ENCODE assay signal across 1 cellular context in the genomic region with DNA sequence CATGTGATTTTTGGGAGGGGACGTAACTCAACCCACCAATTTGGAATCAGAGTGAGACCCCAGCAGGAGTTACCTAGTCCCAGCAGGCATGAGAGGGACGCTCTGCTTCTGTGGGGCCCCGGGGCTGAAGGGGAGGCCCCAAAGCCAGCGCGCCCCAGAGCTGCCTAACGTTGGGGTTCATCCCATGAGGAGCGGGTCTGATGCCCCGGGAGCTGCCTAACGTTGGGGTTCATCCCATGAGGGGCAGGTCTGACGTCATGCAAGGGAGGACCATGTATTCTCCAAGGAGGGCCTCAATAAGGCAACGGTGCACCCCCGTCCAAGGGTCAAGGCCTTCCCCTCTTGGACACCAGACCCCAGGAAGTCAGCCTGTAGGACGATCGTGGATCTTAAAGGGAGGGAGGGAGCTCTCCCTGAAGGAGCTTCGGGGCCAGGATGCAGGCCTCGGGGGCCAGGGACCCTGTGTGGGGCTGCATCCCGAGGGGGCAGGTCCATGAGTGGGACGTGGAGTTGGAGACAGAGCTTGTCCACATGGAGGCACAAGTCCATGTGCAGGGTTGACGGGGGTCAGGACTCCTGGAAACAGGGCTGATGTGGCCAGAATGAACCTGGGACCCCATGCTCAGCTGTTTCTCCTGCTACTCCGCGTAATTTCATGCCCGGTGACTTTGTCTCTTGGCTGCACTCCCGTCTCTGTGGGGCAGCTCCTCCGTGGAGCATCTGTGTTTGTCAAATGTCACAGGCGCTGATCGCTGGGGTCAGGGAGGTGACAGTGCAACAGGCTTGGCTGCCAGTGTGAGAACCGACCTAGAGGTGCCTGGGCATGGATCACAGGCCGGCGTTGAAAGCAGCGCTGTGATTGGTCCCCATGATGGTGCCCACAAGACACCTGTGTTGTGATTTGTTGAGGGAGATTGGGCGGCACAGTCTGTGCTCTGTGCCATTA.
TF ChIP-seq lines count a peak whose summit lies in the region.

No MANE protein-coding gene starts in this region.

TF ChIP-seq in H1, 55 proteins besides CTCF, POLR2A, EP300 and RAD21:
- no peak for TF ChIP-seq EZH2 (IDR thresholded peaks at IDR 0.05; ENCODE audit: low read depth, low read length, severe bottlenecking)
- TF ChIP-seq CHD1 (IDR thresholded peaks at IDR 0.05; ENCODE audit: low read depth, low read length) = no peak
- TF ChIP-seq BACH1 (IDR thresholded peaks at IDR 0.05; ENCODE audit: low read length) = no peak
- no peak for TF ChIP-seq RXRA (IDR thresholded peaks at IDR 0.05; ENCODE audit: insufficient read depth, low read depth, low read length)
- no peak for TF ChIP-seq POU5F1 (IDR thresholded peaks at IDR 0.05; ENCODE audit: low read depth, low read length)
- no peak for TF ChIP-seq ZNF274 (IDR thresholded peaks at IDR 0.05; ENCODE audit: borderline replicate concordance, extremely low read depth, low read length)
- TF ChIP-seq NANOG (IDR thresholded peaks at IDR 0.05; ENCODE audit: insufficient read depth, low read depth, low read length, poor library complexity, severe bottlenecking) = no peak
- TF ChIP-seq SRF (IDR thresholded peaks at IDR 0.05; ENCODE audit: low read depth, low read length) = no peak
- TF ChIP-seq TBP (IDR thresholded peaks at IDR 0.05; ENCODE audit: low read depth, low read length) = no peak
- TF ChIP-seq SIN3A (conservative IDR thresholded peaks at IDR 0.05 in 1 of 2, IDR thresholded peaks at IDR 0.05 in 1 of 2; ENCODE audit: low read depth in 1 of 2, low read length in 2 of 2) = no peak
- TF ChIP-seq JUN (IDR thresholded peaks at IDR 0.05; ENCODE audit: low read depth, low read length) = no peak
- TF ChIP-seq, protein P1, sequence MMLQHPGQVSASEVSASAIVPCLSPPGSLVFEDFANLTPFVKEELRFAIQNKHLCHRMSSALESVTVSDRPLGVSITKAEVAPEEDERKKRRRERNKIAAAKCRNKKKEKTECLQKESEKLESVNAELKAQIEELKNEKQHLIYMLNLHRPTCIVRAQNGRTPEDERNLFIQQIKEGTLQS (IDR thresholded peaks at IDR 0.05; ENCODE audit: insufficient read depth, low read depth, low read length) = no peak
- TF ChIP-seq USF2 (IDR thresholded peaks at IDR 0.05; ENCODE audit: low read length) = no peak
- TF ChIP-seq CHD7 (IDR thresholded peaks at IDR 0.05; ENCODE audit: insufficient replicate concordance, low read length) = no peak
- TF ChIP-seq PHF8 (conservative IDR thresholded peaks at IDR 0.05; ENCODE audit: low read depth, low read length) = no peak
- TF ChIP-seq NRF1 (IDR thresholded peaks at IDR 0.05; ENCODE audit: low read depth, low read length) = no peak
- no peak for TF ChIP-seq TCF12 (IDR thresholded peaks at IDR 0.05; ENCODE audit: low read depth, low read length)
TF ChIP-seq in H1: peak in this region for 0.
